Comparison of ENCODE assay signal across 8 cellular contexts in the genomic region with DNA sequence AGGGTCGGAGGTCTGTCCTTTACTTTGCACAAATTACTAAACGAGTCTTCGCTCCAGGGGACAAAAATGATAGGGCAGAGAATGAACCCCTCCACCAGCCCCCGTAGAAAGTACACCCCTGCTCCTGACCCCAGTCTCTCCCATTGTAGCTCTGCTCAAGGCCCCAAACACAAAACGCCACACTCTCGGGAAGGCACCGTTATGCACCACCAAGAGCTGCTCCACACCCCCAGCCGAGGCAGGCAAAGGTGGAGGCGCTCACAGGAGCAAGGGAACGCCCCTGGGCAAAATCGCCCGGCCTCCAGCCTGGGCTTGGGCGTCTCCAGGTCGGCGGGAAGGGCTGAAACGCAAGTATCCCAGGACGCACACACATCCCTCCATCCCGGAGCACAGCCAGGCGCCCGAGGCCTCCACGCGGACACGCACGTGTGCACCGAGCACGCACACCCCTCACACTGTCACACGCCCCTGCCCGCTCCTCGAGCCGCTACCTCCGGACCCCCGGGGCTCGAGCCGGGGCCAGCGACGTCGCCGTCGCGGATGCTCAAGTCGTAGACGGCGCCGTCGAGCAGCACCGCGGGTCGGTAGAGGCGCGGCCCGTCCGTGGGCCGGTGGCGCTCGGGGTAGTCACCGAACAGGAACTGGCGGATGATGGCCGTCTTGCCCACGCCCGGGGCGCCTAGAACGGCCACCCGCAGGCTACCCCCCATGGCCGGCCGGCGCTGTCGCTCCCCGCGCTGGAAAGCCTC. TPM values are rescaled to one million over a fixed set of nuclear protein-coding genes. Genes with fewer than 3 reads are reported as not detected.
DNase-seq lines count a peak whose midpoint lies in the region; ATAC-seq and TF ChIP-seq lines count a peak whose summit lies in the region.

No MANE protein-coding gene starts in this region.

- no peaks in the 10 kb centered on the region for H4K20me1 ChIP-seq in OCI-LY7 (ENCODE audit: insufficient read depth, low read length)

- H3K79me2 ChIP-seq in OCI-LY7 (ENCODE audit: insufficient read depth, low read depth, low read length) = no peaks in the 10 kb centered on the region

- no peaks in the 10 kb centered on the region for H3K36me3 Mint-ChIP-seq in activated T-cell treated with anti-CD3 and anti-CD28 coated beads, Interleukin-2, amount 50 U/mL, for 24 hours (ENCODE audit: low read depth)
- no peaks in the 10 kb centered on the region for H3K36me3 Mint-ChIP-seq in activated CD8-positive, alpha-beta T cell treated with anti-CD3 and anti-CD28 coated beads for 36 hours (ENCODE audit: low read depth)

- no peaks in the 10 kb centered on the region for H3K9me3 ChIP-seq in OCI-LY7 (ENCODE audit: low read length)

- H3K4me3 Mint-ChIP-seq in activated T-cell treated with anti-CD3 and anti-CD28 coated beads, Interleukin-2, amount 50 U/mL, for 24 hours = peak overlapping the region; percentile 10
- H3K4me3 Mint-ChIP-seq in activated CD8-positive, alpha-beta T cell treated with anti-CD3 and anti-CD28 coated beads for 36 hours = peak overlapping the region; percentile 40

- no peak overlapping the region for H3K4me2 ChIP-seq in OCI-LY7 (ENCODE audit: low read length)

- no peak for DNase-seq in activated T-cell treated with anti-CD3 and anti-CD28 coated beads, Interleukin-2, amount 50 U/mL, for 24 hours
- no peak for DNase-seq in activated T-cell treated with anti-CD3 and anti-CD28 coated beads, Interleukin-2, amount 50 U/mL, for 1 hour
- no peak for DNase-seq in activated CD8-positive, alpha-beta T cell treated with anti-CD3 and anti-CD28 coated beads for 36 hours
- DNase-seq in left kidney (ENCODE audit: low read depth, low spot score) (peak; percentile 55), substantia nigra (lab: John Stamatoyannopoulos, UW) (no peak), AG08396 (ENCODE audit: low spot score) (no peak), OCI-LY7 (ENCODE audit: low spot score) (no peak)

- ATAC-seq in activated CD8-positive, alpha-beta T cell treated with anti-CD3 and anti-CD28 coated beads for 36 hours = no peak

- POLR2A ChIA-PET in activated CD8-positive, alpha-beta T cell treated with anti-CD3 and anti-CD28 coated beads for 36 hours (lab: Charles Lee) = interaction anchor here (0.6 to 0.9 kb wide), 2 partner anchors 37 to 38 kb away, joined by 3 read pairs; no protein-coding TSS in a partner anchor
- POLR2A ChIA-PET in OCI-LY7 (lab: Charles Lee) = no interaction called here

- H3K27ac Mint-ChIP-seq in activated T-cell treated with anti-CD3 and anti-CD28 coated beads, Interleukin-2, amount 50 U/mL, for 24 hours = no peak overlapping the region
- no peak overlapping the region for H3K27ac Mint-ChIP-seq in activated CD8-positive, alpha-beta T cell treated with anti-CD3 and anti-CD28 coated beads for 36 hours

- no peaks in the 10 kb centered on the region for H3K9me2 ChIP-seq in OCI-LY7 (ENCODE audit: insufficient read depth, low read length)

- no TSS peak for BruUV-seq in OCI-LY7 (replicated peaks; lab: Mats Ljungman, UMichigan)

- peak overlapping the region; percentile 3 for H3K27ac ChIP-seq in temporal lobe (ENCODE audit: low read depth, low read length)
- no peak overlapping the region for H3K27ac ChIP-seq in substantia nigra (ENCODE audit: low read depth, low read length, poor library complexity, severe bottlenecking)
- H3K27ac ChIP-seq in OCI-LY7 (ENCODE audit: low read depth, low read length, poor library complexity, severe bottlenecking) = no peak overlapping the region

- peaks cover 25% of the 10 kb centered on the region for H3K4me1 Mint-ChIP-seq in activated T-cell treated with anti-CD3 and anti-CD28 coated beads, Interleukin-2, amount 50 U/mL, for 24 hours (ENCODE audit: low read depth)
- H3K4me1 Mint-ChIP-seq in activated CD8-positive, alpha-beta T cell treated with anti-CD3 and anti-CD28 coated beads for 36 hours (ENCODE audit: low read depth) = peaks cover 27% of the 10 kb centered on the region

- H2AFZ ChIP-seq in OCI-LY7 (ENCODE audit: low read length) = no peak overlapping the region

- peaks cover 29% of the 10 kb centered on the region for H3K36me3 ChIP-seq in OCI-LY7 (ENCODE audit: insufficient read depth, low read length)

- no peak for TF ChIP-seq CTCF in activated CD8-positive, alpha-beta T cell treated with anti-CD3 and anti-CD28 coated beads for 36 hours (IDR thresholded peaks at IDR 0.05)
- TF ChIP-seq CTCF in OCI-LY7 (conservative IDR thresholded peaks at IDR 0.05; ENCODE audit: low read length) = no peak

- H3K4me1 ChIP-seq in OCI-LY7 (ENCODE audit: insufficient read depth, low read length, poor library complexity, severe bottlenecking) = no peaks in the 10 kb centered on the region

- intact Hi-C loops in activated CD8-positive, alpha-beta T cell treated with anti-CD3 and anti-CD28 coated beads for 36 hours (cut with micrococcal nuclease) = no loop called here
- intact Hi-C loops in OCI-LY7 (cut with micrococcal nuclease; ENCODE audit: unreplicated experiment) = no loop called here

- peaks cover 47% of the 10 kb centered on the region for H3K27me3 Mint-ChIP-seq in activated T-cell treated with anti-CD3 and anti-CD28 coated beads, Interleukin-2, amount 50 U/mL, for 24 hours
- peaks cover 43% of the 10 kb centered on the region for H3K27me3 Mint-ChIP-seq in activated CD8-positive, alpha-beta T cell treated with anti-CD3 and anti-CD28 coated beads for 36 hours

- CTCF ChIA-PET in activated CD8-positive, alpha-beta T cell treated with anti-CD3 and anti-CD28 coated beads for 36 hours (lab: Charles Lee) = interaction anchor here (1.5 to 2.4 kb wide), 3 partner anchors 12 to 43 kb away, joined by 4 to 25 read pairs (median 6); no protein-coding TSS in a partner anchor
- CTCF ChIA-PET in OCI-LY7 (lab: Charles Lee; ENCODE audit: unreplicated experiment) = no interaction called here

- H3K4me3 ChIP-seq in OCI-LY7 (ENCODE audit: low read depth, low read length, poor library complexity, severe bottlenecking) = no peak overlapping the region

- H3K9me3 Mint-ChIP-seq in activated T-cell treated with anti-CD3 and anti-CD28 coated beads, Interleukin-2, amount 50 U/mL, for 24 hours = no peaks in the 10 kb centered on the region
- H3K9me3 Mint-ChIP-seq in activated CD8-positive, alpha-beta T cell treated with anti-CD3 and anti-CD28 coated beads for 36 hours = no peaks in the 10 kb centered on the region

RNA-seq across cellular contexts. Expression of gene RASL10A, which starts 0.8 kb away (rescaled TPM):
- under 1 TPM in 1 of 2 experiments, not detected in 1; 0.56 TPM for total RNA-seq in activated CD8-positive, alpha-beta T cell treated with anti-CD3 and anti-CD28 coated beads for 36 hours
- 4.9 TPM for total RNA-seq in temporal lobe
- total RNA-seq in OCI-LY7 (2014; rRNA removed; shearing (Covaris generic)) = 2.7 and 5.2 TPM in 2 replicates
- 23.3 and 23.7 TPM in 2 replicates for total RNA-seq in OCI-LY7 (2022)

RNA-seq across cellular contexts. Expression of gene GAS2L1, which starts 8.3 kb away (rescaled TPM):
- total RNA-seq in activated CD8-positive, alpha-beta T cell treated with anti-CD3 and anti-CD28 coated beads for 36 hours = 1 to 10 TPM in 1 of 2 experiments, under 1 TPM in 1; 0.36 to 1.1 TPM
- total RNA-seq in temporal lobe = 3.7 TPM
- not detected in 2 replicates for total RNA-seq in OCI-LY7 (2014; rRNA removed; shearing (Covaris generic))
- total RNA-seq in OCI-LY7 (2022) = not detected in 2 replicates

RNA-seq across cellular contexts. Expression of gene EWSR1, which starts 46.6 kb away (rescaled TPM):
- total RNA-seq in activated CD8-positive, alpha-beta T cell treated with anti-CD3 and anti-CD28 coated beads for 36 hours = 100 to 1,000 TPM; 307 to 315 TPM
- total RNA-seq in temporal lobe = 122 TPM
- total RNA-seq in OCI-LY7 (2014; rRNA removed; shearing (Covaris generic)) = 270 and 311 TPM in 2 replicates
- 333 and 375 TPM in 2 replicates for total RNA-seq in OCI-LY7 (2022)

RNA-seq across cellular contexts. Expression of gene RHBDD3, which starts 46.9 kb away (rescaled TPM):
- 10 to 100 TPM; 24.5 to 25.4 TPM for total RNA-seq in activated CD8-positive, alpha-beta T cell treated with anti-CD3 and anti-CD28 coated beads for 36 hours
- total RNA-seq in temporal lobe (16.2 TPM), OCI-LY7 (2022) (38.6 and 39.2 TPM in 2 replicates)
- 37.9 and 44.5 TPM in 2 replicates for total RNA-seq in OCI-LY7 (2014; rRNA removed; shearing (Covaris generic))
